In the genomic region with DNA sequence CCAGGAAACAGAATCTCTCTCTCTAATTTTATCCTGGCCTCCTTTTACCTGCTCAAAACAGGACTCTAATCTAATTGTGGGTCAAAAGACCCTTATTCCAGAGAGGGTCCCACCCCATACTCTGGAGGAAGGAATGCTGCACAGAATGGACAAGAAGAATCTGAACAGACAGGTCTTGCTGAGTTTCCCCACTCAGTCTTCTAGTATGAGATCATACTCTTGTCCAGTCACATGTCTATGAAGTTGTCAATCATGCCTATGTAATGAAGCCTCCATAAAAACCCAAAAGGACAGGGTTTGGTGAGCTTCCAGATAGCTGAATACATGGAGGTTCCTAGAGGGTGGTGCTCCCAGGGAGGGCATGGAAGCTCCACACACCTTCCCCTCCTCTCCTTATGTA, we compare ENCODE assay signal across 25 cellular contexts.
"Had no signal": no experiment of that assay in that cellular context is flagged by ENCODE, and none has a peak within 500 bp of the region (broad histone marks: within the 10 kb centered on the region; RNA-seq: fewer than 3 reads in every experiment).

No MANE protein-coding gene starts in this region.

- H3K4me3 ChIP-seq: dorsolateral prefrontal cortex, gastrocnemius medialis, lung, prostate gland, right atrium auricular region, thoracic aorta, upper lobe of left lung had no signal

- H3K9me3 Mint-ChIP-seq: memory B cell; nephron; stimulated activated memory B cell treated with anti-CD40 and anti-IgM and Interleukin-4, amounts not matched to agents 10 μg/mL and 1 μg/mL and 100 μg/mL, for 72 hours had no signal

- H3K27me3 ChIP-seq: dorsolateral prefrontal cortex, gastrocnemius medialis, right atrium auricular region, upper lobe of left lung had no signal

- H3K9me3 ChIP-seq: gastrocnemius medialis, prostate gland, right atrium auricular region, thoracic aorta, upper lobe of left lung had no signal

- DNase-seq: dorsolateral prefrontal cortex; effector CD4-positive, alpha-beta T cell; foreskin fibroblast; gastrocnemius medialis; head of caudate nucleus; midbrain; naive thymus-derived CD4-positive, alpha-beta T cell; nucleus accumbens; stimulated activated CD4-positive, alpha-beta T cell treated with anti-CD3 and anti-CD28 coated beads, Interleukin-2, amount 100 ng/mL, for 24 hours; stimulated activated CD4-positive, alpha-beta T cell treated with anti-CD3 and anti-CD28 coated beads, Interleukin-4, amount 100 ng/mL, for 24 hours; stimulated activated naive CD8-positive, alpha-beta T cell treated with anti-CD3 and anti-CD28 coated beads, Interleukin-15, Interleukin-2, amounts not matched to agents 100 U/mL and 50 U/mL, for 24 hours; upper lobe of left lung had no signal

- FAIRE-seq: keratinocyte, urothelium cell line had no signal

- H3K36me3 ChIP-seq: gastrocnemius medialis, prostate gland, right atrium auricular region, thoracic aorta, upper lobe of left lung had no signal

- H3K27ac ChIP-seq: dorsolateral prefrontal cortex, epithelial cell of prostate, gastrocnemius medialis, prostate gland, right atrium auricular region, thoracic aorta, upper lobe of left lung had no signal

- H3K4me3 Mint-ChIP-seq: memory B cell; naive thymus-derived CD4-positive, alpha-beta T cell; nephron; stimulated activated memory B cell treated with anti-CD40 and anti-IgM and Interleukin-4, amounts not matched to agents 10 μg/mL and 1 μg/mL and 100 μg/mL, for 72 hours had no signal

- H3K27ac Mint-ChIP-seq: memory B cell; naive thymus-derived CD4-positive, alpha-beta T cell; nephron; stimulated activated memory B cell treated with anti-CD40 and anti-IgM and Interleukin-4, amounts not matched to agents 10 μg/mL and 1 μg/mL and 100 μg/mL, for 72 hours had no signal

- H3K27me3 Mint-ChIP-seq: stimulated activated memory B cell treated with anti-CD40 and anti-IgM and Interleukin-4, amounts not matched to agents 10 μg/mL and 1 μg/mL and 100 μg/mL, for 72 hours had no signal

- H3K4me1 Mint-ChIP-seq: memory B cell; naive thymus-derived CD4-positive, alpha-beta T cell; nephron; stimulated activated memory B cell treated with anti-CD40 and anti-IgM and Interleukin-4, amounts not matched to agents 10 μg/mL and 1 μg/mL and 100 μg/mL, for 72 hours had no signal

- H3K36me3 Mint-ChIP-seq: memory B cell; naive thymus-derived CD4-positive, alpha-beta T cell; stimulated activated memory B cell treated with anti-CD40 and anti-IgM and Interleukin-4, amounts not matched to agents 10 μg/mL and 1 μg/mL and 100 μg/mL, for 72 hours had no signal

- H3K4me1 ChIP-seq: gastrocnemius medialis, prostate gland, right atrium auricular region, upper lobe of left lung had no signal

- ATAC-seq: esophagus mucosa; gastrocnemius medialis; left lobe of liver; naive thymus-derived CD4-positive, alpha-beta T cell; sciatic nerve; stimulated activated memory B cell treated with anti-CD40 and anti-IgM and Interleukin-4, amounts not matched to agents 10 μg/mL and 1 μg/mL and 100 μg/mL, for 72 hours; stimulated activated naive CD8-positive, alpha-beta T cell treated with anti-CD3 and anti-CD28 coated beads, Interleukin-15, Interleukin-2, amounts not matched to agents 100 U/mL and 50 U/mL, for 24 hours had no signal
